Comparison of ENCODE assay signal across 23 cellular contexts in the genomic region with DNA sequence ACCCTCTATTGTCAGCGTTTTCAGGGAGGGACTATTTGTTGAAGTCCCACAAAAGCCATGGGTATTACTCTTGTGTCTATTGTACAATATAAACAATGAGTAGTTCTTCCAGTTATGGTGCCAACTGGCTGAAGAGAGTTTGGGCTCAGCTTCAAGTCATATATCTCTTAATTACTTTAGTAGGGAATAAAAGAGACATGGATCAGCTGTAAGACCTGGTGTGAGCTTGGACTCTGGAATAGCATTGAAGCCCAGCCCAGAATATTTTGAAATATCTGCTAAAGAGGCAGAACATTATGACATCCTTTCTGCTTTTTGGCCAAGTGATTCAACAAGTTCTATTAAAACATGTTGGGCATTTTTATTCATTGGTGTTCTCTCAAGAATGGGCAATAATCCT.
DNase-seq lines count a peak whose midpoint lies in the region; ATAC-seq and TF ChIP-seq lines count a peak whose summit lies in the region.
"Had no signal": no experiment of that assay in that cellular context is flagged by ENCODE, and none has a peak within 500 bp of the region (broad histone marks: within the 10 kb centered on the region; RNA-seq: fewer than 3 reads in every experiment).

No MANE protein-coding gene starts in this region.

- H3K4me1 ChIP-seq in neuronal stem cell (ENCODE audit: control insufficient read depth in 2 of 2, insufficient read depth in 1 of 2, low read depth in 1 of 2, low read length in 2 of 2), result no peaks in the 10 kb centered on the region
- H3K4me1 ChIP-seq: adrenal gland, Peyer's patch had no signal

- H3K36me3 ChIP-seq in neuronal stem cell (replicated peaks in 1 of 2; ENCODE audit: control insufficient read depth in 2 of 2, insufficient read depth in 2 of 2, low read length in 2 of 2), result no peaks in the 10 kb centered on the region
- H3K36me3 ChIP-seq: adrenal gland, cardiac muscle cell, Peyer's patch, vagina had no signal

- H3K36me3 Mint-ChIP-seq in T-helper 17 cell (ENCODE audit: low read depth), result peaks cover 3% of the 10 kb centered on the region

- no peaks in the 10 kb centered on the region for H3K4me1 Mint-ChIP-seq in T-helper 17 cell
- H3K4me1 Mint-ChIP-seq: activated B cell treated with CpG ODN at 0.5 μM for 24 hours, GM23338 had no signal

- no peaks in the 10 kb centered on the region for H3K27me3 Mint-ChIP-seq in T-helper 17 cell
- H3K27me3 Mint-ChIP-seq: activated B cell treated with CpG ODN at 0.5 μM for 24 hours; activated CD4-positive, alpha-beta memory T cell treated with anti-CD3 and anti-CD28 coated beads for 36 hours; CD4-positive, alpha-beta memory T cell had no signal

- H2AK5ac ChIP-seq in neuronal stem cell (ENCODE audit: low read depth, low read length), result no peak overlapping the region

- H3K9ac ChIP-seq in neuronal stem cell (ENCODE audit: low read depth, low read length, poor library complexity), result no peak overlapping the region

- no peak overlapping the region for H3K4me3 Mint-ChIP-seq in T-helper 17 cell
- H3K4me3 Mint-ChIP-seq: activated B cell treated with CpG ODN at 0.5 μM for 24 hours; activated CD4-positive, alpha-beta memory T cell treated with anti-CD3 and anti-CD28 coated beads for 36 hours; CD4-positive, alpha-beta memory T cell; GM23338 had no signal

- no peak overlapping the region for H3K27ac Mint-ChIP-seq in T-helper 17 cell
- H3K27ac Mint-ChIP-seq: activated B cell treated with CpG ODN at 0.5 μM for 24 hours; activated CD4-positive, alpha-beta memory T cell treated with anti-CD3 and anti-CD28 coated beads for 36 hours; CD4-positive, alpha-beta memory T cell; GM23338 had no signal

- H3K27ac ChIP-seq in neuronal stem cell (replicated peaks; ENCODE audit: low read length), result no peak overlapping the region
- H3K27ac ChIP-seq: adrenal gland, cardiac muscle cell, dorsolateral prefrontal cortex, Peyer's patch, vagina had no signal

- H3K4me2 ChIP-seq in neuronal stem cell (ENCODE audit: insufficient read depth, low read length, poor library complexity, severe bottlenecking), result no peak overlapping the region
- H3K4me2 ChIP-seq: GM23338 had no signal

- no peak overlapping the region for H4K8ac ChIP-seq in neuronal stem cell (ENCODE audit: low read depth, low read length)

- H3K9me3 ChIP-seq in T-helper 17 cell (ENCODE audit: control insufficient read depth, low read length, poor library complexity, severe bottlenecking) (no peaks in the 10 kb centered on the region), neuronal stem cell (replicated peaks in 1 of 2; ENCODE audit: control insufficient read depth in 2 of 2, insufficient read depth in 1 of 2, low read depth in 1 of 2, low read length in 2 of 2) (peaks cover 8 to 21% of the 10 kb centered on the region in 2 donors)
- H3K9me3 ChIP-seq: adrenal gland had no signal

- no peaks in the 10 kb centered on the region for H3K79me1 ChIP-seq in neuronal stem cell (ENCODE audit: low read depth, low read length)

- WGBS in neuronal stem cell (ENCODE audit: extremely low coverage in 2 of 2, insufficient read length in 2 of 2, insufficient replicate concordance in 1 of 2), 2 donors, result no CpG with 5 or more reads among the region's 1 CpG

- H2BK120ac ChIP-seq in neuronal stem cell (ENCODE audit: low read depth, low read length), result no peak overlapping the region

- no peaks in the 10 kb centered on the region for H3K27me3 ChIP-seq in neuronal stem cell (ENCODE audit: control insufficient read depth in 3 of 3, insufficient read depth in 3 of 3, low read depth in 1 of 3, low read length in 3 of 3)
- H3K27me3 ChIP-seq: adrenal gland, cardiac muscle cell, dorsolateral prefrontal cortex, Peyer's patch, vagina had no signal

- peak; percentile 66 for ATAC-seq in omental fat pad (ENCODE audit: low FRiP score)
- no peak for ATAC-seq in T-helper 17 cell
- ATAC-seq: GM23338 had no signal

- DNase-seq in AG09309 (ENCODE audit: low read depth) (peak; percentile 71), LNCaP clone FGC (ENCODE audit: low read depth) (peak; percentile 94), fibroblast of peridontal ligament (ENCODE audit: extremely low read depth) (peak; percentile 82), omental fat pad (ENCODE audit: low spot score) (no peak), pons (ENCODE audit: low spot score) (no peak), T-helper 17 cell (no peak), neuronal stem cell (ENCODE audit: low spot score) (no peak)
- DNase-seq in stimulated activated naive CD4-positive, alpha-beta T cell (lab: John Stamatoyannopoulos, UW), result no peak
- DNase-seq: ACHN; activated B cell treated with CpG ODN at 0.5 μM for 24 hours; activated CD4-positive, alpha-beta memory T cell treated with anti-CD3 and anti-CD28 coated beads for 36 hours; activated gamma-delta T cell; adrenal gland; CD4-positive, alpha-beta memory T cell; dorsolateral prefrontal cortex; NCI-H146; Peyer's patch; stimulated activated CD4-positive, alpha-beta T cell treated with anti-CD3 and anti-CD28 coated beads, Interleukin-12 subunit alpha, Interleukin-12 subunit beta, amount 100 ng/mL, for 4 hours; stimulated activated CD8-positive, alpha-beta memory T cell treated with anti-CD3 and anti-CD28 coated beads, Interleukin-4, amount 100 ng/mL, for 48 hours; substantia nigra had no signal

- no peak overlapping the region for H3K4me3 ChIP-seq in AG09309 (ENCODE audit: control insufficient read depth, low read depth, low read length)
- no peak overlapping the region for H3K4me3 ChIP-seq in LNCaP clone FGC (ENCODE audit: low read depth, low read length)
- H3K4me3 ChIP-seq in neuronal stem cell (ENCODE audit: low read length in 2 of 2), result no peak overlapping the region
- H3K4me3 ChIP-seq: adrenal gland, cardiac muscle cell, dorsolateral prefrontal cortex, GM23338, Peyer's patch, vagina had no signal

- H2AFZ ChIP-seq in neuronal stem cell (ENCODE audit: low read length), result no peak overlapping the region
- H2AFZ ChIP-seq: GM23338 had no signal

- H3K4ac ChIP-seq in neuronal stem cell (ENCODE audit: low read length), result no peak overlapping the region

- H3K18ac ChIP-seq in neuronal stem cell (ENCODE audit: low read length), result no peak overlapping the region

- H2BK5ac ChIP-seq in neuronal stem cell (ENCODE audit: low read length), result no peak overlapping the region

- no peak overlapping the region for H2BK15ac ChIP-seq in neuronal stem cell (ENCODE audit: low read length)

- H3K23ac ChIP-seq in neuronal stem cell (ENCODE audit: low read depth, low read length, poor library complexity), result no peak overlapping the region

- no peak for TF ChIP-seq CTCF in AG09309 (IDR thresholded peaks at IDR 0.05; ENCODE audit: control insufficient read depth, insufficient read depth, low read depth, low read length, missing control alignments)
- TF ChIP-seq CTCF in LNCaP clone FGC (IDR thresholded peaks at IDR 0.05; ENCODE audit: control insufficient read depth, extremely low read depth, insufficient read depth), result no peak
- no peak for TF ChIP-seq CTCF in omental fat pad (IDR thresholded peaks at IDR 0.05)

- H3K14ac ChIP-seq in neuronal stem cell (ENCODE audit: low read length), result no peak overlapping the region

- no peak overlapping the region for H2BK12ac ChIP-seq in neuronal stem cell (ENCODE audit: low read length)

- no peak overlapping the region for H4K91ac ChIP-seq in neuronal stem cell (ENCODE audit: low read depth, low read length, poor library complexity)

Comparison
In these comparisons a context has a peak if more than half of its experiments do, and no peak if none do; other contexts are left out.
1. DNase-seq: peak in AG09309 (single experiment), LNCaP clone FGC (single experiment) and fibroblast of peridontal ligament (single experiment); none in omental fat pad (single experiment), pons (single experiment), T-helper 17 cell (0 of 3), neuronal stem cell (single experiment) and stimulated activated naive CD4-positive, alpha-beta T cell (0 of 6).